10 cellular contexts compared by ENCODE assay signal in genomic region chr19:1846517-1847205, GRCh38. TPM values are rescaled to one million over a fixed set of nuclear protein-coding genes. Genes with fewer than 3 reads are reported as not detected.
A peak's percentile ranks its signal among the peaks of the same experiment; 100 is the strongest.
DNase-seq lines count a peak whose midpoint lies in the region; ATAC-seq and TF ChIP-seq lines count a peak whose summit lies in the region.
"Had no signal": no experiment of that assay in that cellular context is flagged by ENCODE, and none has a peak within 500 bp of the region (broad histone marks: within the 10 kb centered on the region; RNA-seq: fewer than 3 reads in every experiment).

No MANE protein-coding gene starts in this region.

- H3K4me2 ChIP-seq in DOHH2 (ENCODE audit: low read length) = peak overlapping the region; percentile 94
- peak overlapping the region; percentile 74 for H3K4me2 ChIP-seq in trophoblast cell (ENCODE audit: low read length)

- no peak overlapping the region for H2BK5ac ChIP-seq in trophoblast cell (ENCODE audit: low read depth, low read length, poor library complexity)

- no peak overlapping the region for H3K18ac ChIP-seq in trophoblast cell (ENCODE audit: low read length)

- H3K4ac ChIP-seq in trophoblast cell (ENCODE audit: low read depth, low read length) = peak overlapping the region; percentile 78

- no peak overlapping the region for H4K12ac ChIP-seq in trophoblast cell (ENCODE audit: low read depth, low read length)

- no peaks in the 10 kb centered on the region for H3K27me3 ChIP-seq in DOHH2 (ENCODE audit: control insufficient read depth, low read length)
- H3K27me3 ChIP-seq in Peyer's patch = no peaks in the 10 kb centered on the region
- no peaks in the 10 kb centered on the region for H3K27me3 ChIP-seq in trophoblast cell (ENCODE audit: insufficient read depth, low read length)
- H3K27me3 ChIP-seq: tibial nerve had no signal

- H3K4me1 ChIP-seq in DOHH2 (ENCODE audit: control insufficient read depth, low read length) = peaks cover 30% of the 10 kb centered on the region
- peaks cover 2 to 67% (median 32%) of the 10 kb centered on the region in 4 donors for H3K4me1 ChIP-seq in Peyer's patch
- peaks cover 7% of the 10 kb centered on the region in 2 experiments for H3K4me1 ChIP-seq in trophoblast cell (ENCODE audit: control insufficient read depth in 1 of 2, insufficient read depth in 2 of 2, low read length in 2 of 2)

- peaks cover 8% of the 10 kb centered on the region for H3K79me1 ChIP-seq in trophoblast cell (ENCODE audit: low read length)

- H4K8ac ChIP-seq in trophoblast cell (ENCODE audit: low read depth, low read length) = no peak overlapping the region

- no peak overlapping the region for H2AFZ ChIP-seq in trophoblast cell (ENCODE audit: insufficient read depth, low read length, poor library complexity)

- H3F3A ChIP-seq in DOHH2 (ENCODE audit: control insufficient read depth, insufficient read depth) = peaks cover 3% of the 10 kb centered on the region; the same call in 1 of the 2 replicates

- no peak overlapping the region for H2BK120ac ChIP-seq in trophoblast cell (ENCODE audit: insufficient read depth, low read length, poor library complexity)

- peaks cover 79% of the 10 kb centered on the region for H3K79me2 ChIP-seq in DOHH2 (ENCODE audit: control insufficient read depth, low read length)
- peaks cover 14% of the 10 kb centered on the region for H3K79me2 ChIP-seq in trophoblast cell (ENCODE audit: control insufficient read depth, insufficient read depth, low read length, poor library complexity)

- no peak for TF ChIP-seq CTCF in DOHH2 (IDR thresholded peaks at IDR 0.05; ENCODE audit: low read depth, low read length, poor library complexity, severe bottlenecking)
- no peak for TF ChIP-seq CTCF in Peyer's patch (IDR thresholded peaks at IDR 0.05)
- no peak for TF ChIP-seq CTCF in epithelial cell of proximal tubule (conservative IDR thresholded peaks at IDR 0.05; ENCODE audit: low read depth, low read length)

- H3K9me2 ChIP-seq in DOHH2 (replicated peaks; ENCODE audit: control insufficient read depth, low read length) = no peaks in the 10 kb centered on the region

- no peak overlapping the region for H2AK5ac ChIP-seq in trophoblast cell (ENCODE audit: low read length)

- H3K27ac ChIP-seq in DOHH2 (ENCODE audit: low read depth, low read length) (0 out of 2 replicates have a peak overlapping the region, but pooled peaks have one; percentile 82), Peyer's patch (no peak overlapping the region), trophoblast cell (ENCODE audit: low read depth, low read length) (no peak overlapping the region)

- peaks cover 28% of the 10 kb centered on the region for H4K20me1 ChIP-seq in DOHH2 (ENCODE audit: control insufficient read depth, insufficient read depth, low read depth, low read length)

- H3K36me3 ChIP-seq in DOHH2 (ENCODE audit: control insufficient read depth, low read length) (peaks cover 44% of the 10 kb centered on the region), Peyer's patch (no peaks in the 10 kb centered on the region), trophoblast cell (ENCODE audit: control insufficient read depth in 1 of 2, insufficient read depth in 2 of 2, low read length in 2 of 2) (peaks cover 11 to 14% of the 10 kb centered on the region in 2 experiments)

- DNase-seq in Peyer's patch (no peak), epithelial cell of proximal tubule (ENCODE audit: low read depth) (no peak), trophoblast cell (no peak), NCI-H2171 (lab: John Stamatoyannopoulos, UW) (no peak), UCSD-AML1 (lab: John Stamatoyannopoulos, UW; ENCODE audit: unreplicated experiment) (no peak)
- DNase-seq: activated CD4-positive, alpha-beta T cell treated with anti-CD3 and anti-CD28 coated beads, Interleukin-2, amount 50 U/mL, for 4 hours had no signal

- H3K14ac ChIP-seq in trophoblast cell (ENCODE audit: low read length) = no peak overlapping the region

- no peak overlapping the region for H2BK12ac ChIP-seq in trophoblast cell (ENCODE audit: low read length)

- no peak for TF ChIP-seq POLR2A in Peyer's patch (IDR thresholded peaks at IDR 0.05)

- H3K4me3 ChIP-seq in DOHH2 (ENCODE audit: low read length) = peak overlapping the region; percentile 96
- H3K4me3 ChIP-seq in Peyer's patch = peak overlapping the region in 3 of 4 donors; percentile 100
- peak overlapping the region; percentile 95 for H3K4me3 ChIP-seq in epithelial cell of proximal tubule (ENCODE audit: low read depth, low read length)
- H3K4me3 ChIP-seq in trophoblast cell (ENCODE audit: low read depth, low read length) = no peak overlapping the region

- H3K23ac ChIP-seq in trophoblast cell (ENCODE audit: low read length) = no peak overlapping the region

- H3K9me3 ChIP-seq in DOHH2 (ENCODE audit: control insufficient read depth, insufficient read depth, low read length) (no peaks in the 10 kb centered on the region), Peyer's patch (no peaks in the 10 kb centered on the region), trophoblast cell (ENCODE audit: insufficient read depth, low read depth, low read length) (peaks cover 9% of the 10 kb centered on the region)
- H3K9me3 ChIP-seq: tibial nerve had no signal

- no peak overlapping the region for H3K9ac ChIP-seq in trophoblast cell (ENCODE audit: low read length)

- H4K91ac ChIP-seq in trophoblast cell (ENCODE audit: low read depth, low read length) = no peak overlapping the region

- ATAC-seq in GM18520 (IDR thresholded peaks at IDR 0.05; ENCODE audit: unreplicated experiment) = no peak
- no peak for ATAC-seq in HG03025 (IDR thresholded peaks at IDR 0.05; ENCODE audit: low FRiP score, unreplicated experiment)

- no CpG with 5 or more reads among the region's 29 CpGs for WGBS in trophoblast cell (ENCODE audit: extremely low coverage, insufficient coverage, insufficient read length)

RNA-seq across cellular contexts. Expression of gene REXO1, which starts 1.6 kb away (rescaled TPM):
- total RNA-seq in Peyer's patch (100 to 1,000 TPM in 1 of 4 donors, 10 to 100 TPM in 3; 47.0 to 101 (median 57.2) TPM), epithelial cell of proximal tubule (14.5 and 18.4 TPM in 2 replicates)
- 24.5 and 26.8 TPM in 2 replicates for polyA plus RNA-seq in trophoblast cell (2013)

RNA-seq across cellular contexts. Expression of gene KLF16, which starts 16.7 kb away (rescaled TPM):
- total RNA-seq in Peyer's patch (10 to 100 TPM; 10.3 to 18.2 (median 14.8) TPM), epithelial cell of proximal tubule (28.1 and 28.8 TPM in 2 replicates)
- polyA plus RNA-seq in trophoblast cell (2013) = 18.5 and 21.1 TPM in 2 replicates

RNA-seq across cellular contexts. Expression of gene ATP8B3, which starts 34.6 kb away (rescaled TPM):
- 1 to 10 TPM in 1 of 4 donors, under 1 TPM in 2, not detected in 1; 0.35 to 4.5 (median 0.94) TPM for total RNA-seq in Peyer's patch
- total RNA-seq in epithelial cell of proximal tubule = 1.7 and 4.6 TPM in 2 replicates
- 0.94 and 0.97 TPM in 2 replicates for polyA plus RNA-seq in trophoblast cell (2013)

RNA-seq across cellular contexts. Expression of gene ABHD17A, which starts 38.6 kb away (rescaled TPM):
- 10 to 100 TPM; 52.0 to 95.9 (median 68.4) TPM for total RNA-seq in Peyer's patch
- 83.4 and 112 TPM in 2 replicates for total RNA-seq in epithelial cell of proximal tubule
- 55.3 and 58.0 TPM in 2 replicates for polyA plus RNA-seq in trophoblast cell (2013)

RNA-seq across cellular contexts. Expression of gene ADAT3, which starts 58.5 kb away (rescaled TPM):
- total RNA-seq in Peyer's patch (10 to 100 TPM; 18.2 to 33.3 (median 23.8) TPM), epithelial cell of proximal tubule (10.3 and 12.6 TPM in 2 replicates)
- 10.9 and 12.1 TPM in 2 replicates for polyA plus RNA-seq in trophoblast cell (2013)
